In genomic region chr9:7871977-7872730, GRCh38 we compare ENCODE assay signal across 1 cellular context.
TF ChIP-seq lines count a peak whose summit lies in the region.

No MANE protein-coding gene starts in this region.

TF ChIP-seq in SK-N-SH, 30 proteins besides CTCF, POLR2A, EP300 and RAD21:
- TF ChIP-seq, protein P1, sequence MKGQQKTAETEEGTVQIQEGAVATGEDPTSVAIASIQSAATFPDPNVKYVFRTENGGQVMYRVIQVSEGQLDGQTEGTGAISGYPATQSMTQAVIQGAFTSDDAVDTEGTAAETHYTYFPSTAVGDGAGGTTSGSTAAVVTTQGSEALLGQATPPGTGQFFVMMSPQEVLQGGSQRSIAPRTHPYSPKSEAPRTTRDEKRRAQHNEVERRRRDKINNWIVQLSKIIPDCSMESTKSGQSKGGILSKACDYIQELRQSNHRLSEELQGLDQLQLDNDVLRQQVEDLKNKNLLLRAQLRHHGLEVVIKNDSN (IDR thresholded peaks at IDR 0.05; ENCODE audit: borderline replicate concordance, low read depth), result no peak
- TF ChIP-seq, protein P2, sequence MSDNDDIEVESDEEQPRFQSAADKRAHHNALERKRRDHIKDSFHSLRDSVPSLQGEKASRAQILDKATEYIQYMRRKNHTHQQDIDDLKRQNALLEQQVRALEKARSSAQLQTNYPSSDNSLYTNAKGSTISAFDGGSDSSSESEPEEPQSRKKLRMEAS (IDR thresholded peaks at IDR 0.05; ENCODE audit: low read depth), result no peak
- no peak for TF ChIP-seq SMC3 (IDR thresholded peaks at IDR 0.05; ENCODE audit: low read depth, low read length)
